8 cellular contexts compared by ENCODE assay signal in the genomic region with DNA sequence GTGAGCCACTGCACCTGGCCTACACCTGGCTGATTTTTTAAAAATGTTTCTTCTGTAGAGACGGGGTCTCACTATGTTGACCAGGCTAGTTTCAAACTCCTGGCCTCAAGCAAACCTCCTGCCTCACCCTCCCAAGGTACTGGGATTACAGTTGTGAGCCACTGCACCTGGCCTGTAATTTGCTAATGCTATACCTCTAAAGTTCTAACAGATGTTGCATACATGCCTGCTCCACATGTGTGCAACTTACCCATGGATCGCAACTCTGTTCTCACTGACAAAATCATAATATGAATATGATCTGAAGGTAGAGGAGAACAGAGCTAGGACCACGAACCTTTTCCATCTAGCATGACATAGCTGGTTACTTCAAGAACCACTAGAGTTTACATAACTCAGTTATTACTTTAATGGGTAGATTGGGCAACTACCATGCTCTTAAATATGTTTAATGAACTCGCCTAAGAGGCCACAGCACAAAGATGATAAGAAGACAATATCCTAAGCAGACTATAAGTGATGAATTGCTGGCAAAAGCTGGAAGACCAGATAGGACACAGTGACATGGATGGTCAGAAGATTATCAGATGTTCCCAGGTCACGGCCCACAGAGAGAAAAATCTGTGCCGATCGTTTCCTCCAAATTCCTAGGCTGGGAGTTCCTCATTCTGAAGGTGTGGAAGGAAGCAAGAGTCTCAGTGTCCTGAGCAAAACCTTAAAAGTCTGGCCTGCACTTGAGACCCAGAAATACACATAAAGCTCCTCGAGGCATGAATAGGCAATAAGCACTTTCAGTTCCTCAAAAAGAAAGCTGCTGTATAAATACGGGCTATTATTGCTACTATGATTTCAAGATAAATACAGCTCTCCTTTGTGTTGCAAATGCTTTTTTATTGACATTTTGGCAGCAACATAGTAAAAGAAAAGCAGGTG. TPM values are rescaled to one million over a fixed set of nuclear protein-coding genes. Genes with fewer than 3 reads are reported as not detected.
DNase-seq lines count a peak whose midpoint lies in the region; ATAC-seq and TF ChIP-seq lines count a peak whose summit lies in the region.

No MANE protein-coding gene starts in this region.

- peaks cover 4% of the 10 kb centered on the region for H3K9me3 Mint-ChIP-seq in natural killer cell treated with Interleukin-12 subunit alpha and Interleukin-12 subunit beta and Interleukin-15 and Interleukin-18, amount 100 ng/mL, for 72 hours
- H3K9me3 Mint-ChIP-seq in natural killer cell, result no peaks in the 10 kb centered on the region

- WGBS in trophoblast cell (ENCODE audit: extremely low coverage, insufficient coverage, insufficient read length), result no CpG with 5 or more reads among the region's 9 CpGs

- no peak overlapping the region for H4K12ac ChIP-seq in trophoblast cell (ENCODE audit: low read depth, low read length)

- no peak for DNase-seq in natural killer cell treated with Interleukin-12 subunit alpha and Interleukin-12 subunit beta and Interleukin-15 and Interleukin-18, amount 100 ng/mL, for 72 hours (ENCODE audit: low spot score)
- DNase-seq in natural killer cell (no peak), Peyer's patch (no peak), DMS153 (lab: John Stamatoyannopoulos, UW) (no peak), trophoblast cell (no peak), NCI-H82 (lab: John Stamatoyannopoulos, UW) (no peak)

- H3K9me3 ChIP-seq in Peyer's patch (peaks cover 0 to 14% (median 0%) of the 10 kb centered on the region in 4 donors), muscle layer of duodenum (ENCODE audit: control insufficient read depth in 1 of 2, low read length in 2 of 2) (peaks cover 6 to 13% of the 10 kb centered on the region in 2 donors), trophoblast cell (ENCODE audit: insufficient read depth, low read depth, low read length) (peaks cover 3% of the 10 kb centered on the region)

- no peak for ATAC-seq in natural killer cell treated with Interleukin-12 subunit alpha and Interleukin-12 subunit beta and Interleukin-15 and Interleukin-18, amount 100 ng/mL, for 72 hours
- ATAC-seq in natural killer cell, result no peak
- peak; percentile 75 for ATAC-seq in HG03196 (IDR thresholded peaks at IDR 0.05; ENCODE audit: unreplicated experiment)

- H3K27ac ChIP-seq in Peyer's patch (peak overlapping the region; percentile 0 to 53 (median 35)), muscle layer of duodenum (ENCODE audit: low read length) (peak overlapping the region; percentile 47), trophoblast cell (ENCODE audit: low read depth, low read length) (no peak overlapping the region)

- H3K27ac Mint-ChIP-seq in natural killer cell treated with Interleukin-12 subunit alpha and Interleukin-12 subunit beta and Interleukin-15 and Interleukin-18, amount 100 ng/mL, for 72 hours, result peak overlapping the region; percentile 14 to 74
- peak overlapping the region in 1 of 2 donors; percentile 62 for H3K27ac Mint-ChIP-seq in natural killer cell

- no peak overlapping the region for H3K9ac ChIP-seq in trophoblast cell (ENCODE audit: low read length)

- no peak for TF ChIP-seq CTCF in natural killer cell (IDR thresholded peaks at IDR 0.05)
- no peak for TF ChIP-seq CTCF in Peyer's patch (IDR thresholded peaks at IDR 0.05)

- no peak overlapping the region for H3K4me3 ChIP-seq in Peyer's patch
- H3K4me3 ChIP-seq in muscle layer of duodenum (ENCODE audit: low read depth in 1 of 2, low read length in 2 of 2), result peak overlapping the region in 1 of 2 donors; percentile 5
- H3K4me3 ChIP-seq in trophoblast cell (ENCODE audit: low read depth, low read length), result no peak overlapping the region

- H2BK120ac ChIP-seq in trophoblast cell (ENCODE audit: insufficient read depth, low read length, poor library complexity), result no peak overlapping the region

- H2AFZ ChIP-seq in trophoblast cell (ENCODE audit: insufficient read depth, low read length, poor library complexity), result no peak overlapping the region

- TF ChIP-seq POLR2A in Peyer's patch (IDR thresholded peaks at IDR 0.05), result no peak

- H3K36me3 ChIP-seq in Peyer's patch, result peaks cover 0 to 35% (median 0%) of the 10 kb centered on the region in 3 donors
- H3K36me3 ChIP-seq in muscle layer of duodenum (ENCODE audit: control insufficient read depth in 1 of 2, insufficient read depth in 2 of 2, low read length in 2 of 2), result peaks cover 22 to 41% of the 10 kb centered on the region in 2 donors
- H3K36me3 ChIP-seq in trophoblast cell (ENCODE audit: control insufficient read depth in 1 of 2, insufficient read depth in 2 of 2, low read length in 2 of 2), result peaks cover 7 to 20% of the 10 kb centered on the region in 2 experiments

- no peak overlapping the region for H3K18ac ChIP-seq in trophoblast cell (ENCODE audit: low read length)

- intact Hi-C loops in natural killer cell (cut with micrococcal nuclease), result no loop called here

- no peak overlapping the region for H2BK12ac ChIP-seq in trophoblast cell (ENCODE audit: low read length)

- no peaks in the 10 kb centered on the region for H3K27me3 Mint-ChIP-seq in natural killer cell treated with Interleukin-12 subunit alpha and Interleukin-12 subunit beta and Interleukin-15 and Interleukin-18, amount 100 ng/mL, for 72 hours
- H3K27me3 Mint-ChIP-seq in natural killer cell (ENCODE audit: low read depth in 2 of 2), result no peaks in the 10 kb centered on the region

- no peak overlapping the region for H4K8ac ChIP-seq in trophoblast cell (ENCODE audit: low read depth, low read length)

- H3K23ac ChIP-seq in trophoblast cell (ENCODE audit: low read length), result no peak overlapping the region

- H3K4me1 Mint-ChIP-seq in natural killer cell treated with Interleukin-12 subunit alpha and Interleukin-12 subunit beta and Interleukin-15 and Interleukin-18, amount 100 ng/mL, for 72 hours (ENCODE audit: low read depth in 2 of 2), result peaks cover 23 to 28% of the 10 kb centered on the region in 2 donors
- H3K4me1 Mint-ChIP-seq in natural killer cell, result peaks cover 0 to 13% of the 10 kb centered on the region in 2 donors

- no peak overlapping the region for H2BK5ac ChIP-seq in trophoblast cell (ENCODE audit: low read depth, low read length, poor library complexity)

- H4K91ac ChIP-seq in trophoblast cell (ENCODE audit: low read depth, low read length), result no peak overlapping the region

- no peaks in the 10 kb centered on the region for H3K79me2 ChIP-seq in trophoblast cell (ENCODE audit: control insufficient read depth, insufficient read depth, low read length, poor library complexity)

- no peak overlapping the region for H3K4ac ChIP-seq in trophoblast cell (ENCODE audit: low read depth, low read length)

- H3K14ac ChIP-seq in trophoblast cell (ENCODE audit: low read length), result no peak overlapping the region

- peaks cover 37% of the 10 kb centered on the region for H3K36me3 Mint-ChIP-seq in natural killer cell treated with Interleukin-12 subunit alpha and Interleukin-12 subunit beta and Interleukin-15 and Interleukin-18, amount 100 ng/mL, for 72 hours
- peaks cover 29% of the 10 kb centered on the region for H3K36me3 Mint-ChIP-seq in natural killer cell

- no peak overlapping the region for H3K4me3 Mint-ChIP-seq in natural killer cell treated with Interleukin-12 subunit alpha and Interleukin-12 subunit beta and Interleukin-15 and Interleukin-18, amount 100 ng/mL, for 72 hours
- H3K4me3 Mint-ChIP-seq in natural killer cell, result no peak overlapping the region

- no peak overlapping the region for H2AK5ac ChIP-seq in trophoblast cell (ENCODE audit: low read length)

- no peak overlapping the region for H3K4me2 ChIP-seq in trophoblast cell (ENCODE audit: low read length)

- peaks cover 8% of the 10 kb centered on the region for H3K79me1 ChIP-seq in trophoblast cell (ENCODE audit: low read length)

- H3K4me1 ChIP-seq in Peyer's patch, result peaks cover 0 to 11% (median 0%) of the 10 kb centered on the region in 4 donors
- no peaks in the 10 kb centered on the region for H3K4me1 ChIP-seq in muscle layer of duodenum (ENCODE audit: control insufficient read depth in 1 of 2, insufficient read depth in 2 of 2, low read length in 2 of 2)
- peaks cover 8 to 11% of the 10 kb centered on the region in 2 experiments for H3K4me1 ChIP-seq in trophoblast cell (ENCODE audit: control insufficient read depth in 1 of 2, insufficient read depth in 2 of 2, low read length in 2 of 2)

- H3K27me3 ChIP-seq in Peyer's patch, result no peaks in the 10 kb centered on the region
- H3K27me3 ChIP-seq in muscle layer of duodenum (ENCODE audit: low read depth, low read length), result no peaks in the 10 kb centered on the region
- no peaks in the 10 kb centered on the region for H3K27me3 ChIP-seq in trophoblast cell (ENCODE audit: insufficient read depth, low read length)

RNA-seq across cellular contexts. Expression of gene ICAM2, which starts 53.6 kb away (rescaled TPM):
- 10 to 100 TPM; 14.1 to 20.7 TPM for total RNA-seq in natural killer cell treated with Interleukin-12 subunit alpha and Interleukin-12 subunit beta and Interleukin-15 and Interleukin-18, amount 100 ng/mL, for 72 hours
- total RNA-seq in natural killer cell (10 to 100 TPM; 73.2 to 91.0 (median 78.0) TPM), Peyer's patch (10 to 100 TPM in 2 of 4 donors, 1 to 10 TPM in 2; 2.1 to 25.6 (median 9.7) TPM)
- 0.07 and 0.08 TPM in 2 replicates for polyA plus RNA-seq in trophoblast cell (2013)

RNA-seq across cellular contexts. Expression of gene ERN1, which starts 55.9 kb away (rescaled TPM):
- 100 to 1,000 TPM; 131 TPM for total RNA-seq in natural killer cell treated with Interleukin-12 subunit alpha and Interleukin-12 subunit beta and Interleukin-15 and Interleukin-18, amount 100 ng/mL, for 72 hours
- total RNA-seq in natural killer cell (10 to 100 TPM; 52.9 to 90.5 (median 67.2) TPM), Peyer's patch (10 to 100 TPM; 17.2 to 30.0 (median 24.0) TPM)
- polyA plus RNA-seq in trophoblast cell (2013), result 16.3 and 17.4 TPM in 2 replicates
